In the genomic region with DNA sequence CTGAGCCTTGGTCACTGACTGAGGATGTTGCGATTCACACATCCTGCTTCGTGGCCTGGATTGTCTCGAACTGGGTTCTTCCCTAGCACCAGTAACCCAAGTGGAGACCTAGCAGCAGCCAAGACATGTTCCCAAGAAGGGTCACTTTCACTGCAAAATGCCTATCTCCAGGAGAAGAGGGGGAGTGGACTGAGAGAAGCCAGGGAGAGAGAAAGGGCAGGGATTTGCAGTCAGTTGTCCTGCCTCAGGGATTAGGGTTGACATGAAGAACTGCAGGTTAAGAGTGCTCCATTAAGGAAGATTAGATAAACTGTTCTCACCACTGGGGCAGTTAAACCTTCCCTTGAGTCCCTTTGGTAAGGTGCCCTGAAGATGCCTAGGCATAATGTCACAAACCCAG, we compare ENCODE assay signal across 33 cellular contexts. TPM values are rescaled to one million over a fixed set of nuclear protein-coding genes. Genes with fewer than 3 reads are reported as not detected.
"Had no signal": no experiment of that assay in that cellular context is flagged by ENCODE, and none has a peak within 500 bp of the region (broad histone marks: within the 10 kb centered on the region; RNA-seq: fewer than 3 reads in every experiment).

No MANE protein-coding gene starts in this region.

- ATAC-seq: activated CD4-positive, CD25-positive, alpha-beta regulatory T cell treated with anti-CD3 and anti-CD28 coated beads, Interleukin-2, amount 50 U/mL, for 24 hours; activated naive CD8-positive, alpha-beta T cell treated with anti-CD3 and anti-CD28 coated beads, Interleukin-2, amount 50 U/mL, for 24 hours; Right ventricle myocardium inferior; SK-N-SH treated with all-trans-retinoic acid at 6 μM for 48 hours; T-cell had no signal

- H3K9me3 ChIP-seq: ascending aorta had no signal

- H3K4me3 Mint-ChIP-seq: activated CD4-positive, alpha-beta memory T cell treated with anti-CD3 and anti-CD28 coated beads, Interleukin-2, amount 10 ng/mL, durations not matched to agents 7 days and 5 days; activated naive CD4-positive, alpha-beta T cell treated with anti-CD3 and anti-CD28 coated beads for 36 hours; activated naive CD8-positive, alpha-beta T cell; activated naive CD8-positive, alpha-beta T cell treated with anti-CD3 and anti-CD28 coated beads, Interleukin-2, amount 50 U/mL, for 24 hours; activated T-cell treated with anti-CD3 and anti-CD28 coated beads, Interleukin-2, amount 50 U/mL, for 24 hours; T-cell; WTC11 had no signal

- H3K4me3 ChIP-seq: ascending aorta, PC-9 had no signal

- H3K36me3 ChIP-seq: ascending aorta had no signal

- DNase-seq: activated CD4-positive, alpha-beta memory T cell treated with anti-CD3 and anti-CD28 coated beads, Interleukin-2, amount 10 ng/mL, durations not matched to agents 7 days and 5 days; activated CD4-positive, alpha-beta T cell treated with anti-CD3 and anti-CD28 coated beads for 4 hours; activated gamma-delta T cell; activated naive CD4-positive, alpha-beta T cell treated with anti-CD3 and anti-CD28 coated beads for 36 hours; activated naive CD8-positive, alpha-beta T cell treated with anti-CD3 and anti-CD28 coated beads, Interleukin-2, amount 50 U/mL, for 24 hours; activated T-cell treated with anti-CD3 and anti-CD28 coated beads, Interleukin-2, amount 50 U/mL, for 24 hours; amygdala; Karpas-422; KBM-7; NCI-H1105; NCI-H1417 treated with DMSO at 0.1 percent for 48 hours; NCI-H187 treated with DMSO at 0.1 percent for 48 hours; NCI-H2081; NCI-H2171 treated with DMSO at 0.1 percent for 48 hours; NCI-H2227 treated with DMSO at 0.1 percent for 48 hours; NCI-H446; NCI-H510A treated with DMSO at 0.1 percent for 48 hours; NCI-H526 treated with DMSO at 0.1 percent for 48 hours; NCI-H774; PC-9; SIG-M5; T-cell; T1000 had no signal

- H3K27ac ChIP-seq: ascending aorta, PC-9, RWPE1 had no signal

- H3K36me3 Mint-ChIP-seq: activated naive CD8-positive, alpha-beta T cell; T-cell; WTC11 had no signal

- H2AFZ ChIP-seq: PC-9 had no signal

- H3K9me3 Mint-ChIP-seq: activated CD4-positive, alpha-beta memory T cell treated with anti-CD3 and anti-CD28 coated beads, Interleukin-2, amount 10 ng/mL, durations not matched to agents 7 days and 5 days; activated naive CD4-positive, alpha-beta T cell treated with anti-CD3 and anti-CD28 coated beads for 36 hours; activated naive CD8-positive, alpha-beta T cell treated with anti-CD3 and anti-CD28 coated beads, Interleukin-2, amount 50 U/mL, for 24 hours; activated T-cell treated with anti-CD3 and anti-CD28 coated beads, Interleukin-2, amount 50 U/mL, for 24 hours; activated T-helper 2 cell treated with anti-CD3 and anti-CD28 coated beads, Interferon-gamma antibody, Interleukin-2, Interleukin-4, amounts not matched to agents 10 μg/mL and 5 μg/mL and 100 μg/mL, durations not matched to agents 14 hours and 24 hours and 36 hours; T-cell; WTC11 had no signal

- H3K27ac Mint-ChIP-seq: activated CD4-positive, alpha-beta memory T cell treated with anti-CD3 and anti-CD28 coated beads, Interleukin-2, amount 10 ng/mL, durations not matched to agents 7 days and 5 days; activated naive CD4-positive, alpha-beta T cell treated with anti-CD3 and anti-CD28 coated beads for 36 hours; activated naive CD8-positive, alpha-beta T cell; activated naive CD8-positive, alpha-beta T cell treated with anti-CD3 and anti-CD28 coated beads, Interleukin-2, amount 50 U/mL, for 24 hours; activated T-cell treated with anti-CD3 and anti-CD28 coated beads, Interleukin-2, amount 50 U/mL, for 24 hours; activated T-helper 2 cell treated with anti-CD3 and anti-CD28 coated beads, Interferon-gamma antibody, Interleukin-2, Interleukin-4, amounts not matched to agents 10 μg/mL and 5 μg/mL and 100 μg/mL, durations not matched to agents 14 hours and 24 hours and 36 hours; T-cell; WTC11 had no signal

- H3K27me3 ChIP-seq: ascending aorta had no signal

- H3K4me1 ChIP-seq: ascending aorta had no signal

- H3K4me2 ChIP-seq: PC-9 had no signal

- FAIRE-seq: RCC 7860 had no signal

RNA-seq across cellular contexts. Expression of a gene that starts 5.7 kb away (rescaled TPM):
- total RNA-seq: OCI-LY7 had no signal
